1 cellular context compared by ENCODE assay signal in genomic region chr17:50798424-50799344, GRCh38.
TF ChIP-seq lines count a peak whose summit lies in the region.

No MANE protein-coding gene starts in this region.

TF ChIP-seq in K562, 482 proteins besides CTCF, POLR2A, EP300 and RAD21:
- TF ChIP-seq MEF2D (tag; conservative IDR thresholded peaks at IDR 0.05; ENCODE audit: low read depth) (no peak), MITF (IDR thresholded peaks at IDR 0.05) (no peak), ZFX (CRISPR knock-in tag; IDR thresholded peaks at IDR 0.05) (0 out of 2 replicates have a peak, but pooled peaks have one; percentile 21), ZBED1 (IDR thresholded peaks at IDR 0.05) (no peak), CSDE1 (IDR thresholded peaks at IDR 0.05) (no peak), ZNF609 (CRISPR knock-in tag; IDR thresholded peaks at IDR 0.05; ENCODE audit: borderline replicate concordance) (no peak), SFPQ (IDR thresholded peaks at IDR 0.05; ENCODE audit: low read depth, low read length) (no peak), EP400 (IDR thresholded peaks at IDR 0.05) (no peak)
